In genomic region chrX:48958635-48959094, GRCh38 we compare ENCODE assay signal across 8 cellular contexts. TPM values are rescaled to one million over a fixed set of nuclear protein-coding genes. Genes with fewer than 3 reads are reported as not detected.
DNase-seq lines count a peak whose midpoint lies in the region; ATAC-seq lines count a peak whose summit lies in the region.

No MANE protein-coding gene starts in this region.

- peak; percentile 48 for DNase-seq in activated CD4-positive, alpha-beta T cell treated with anti-CD3 and anti-CD28 coated beads for 36 hours
- DNase-seq in activated CD4-positive, alpha-beta T cell treated with anti-CD3 and anti-CD28 coated beads, Interleukin-2, amount 50 U/mL, for 4 hours, result no peak
- peak; percentile 73 for DNase-seq in RPMI7951 (ENCODE audit: low read depth)
- DNase-seq in cerebellar cortex (ENCODE audit: low spot score), result peak; percentile 22
- DNase-seq in left lobe of liver (ENCODE audit: low spot score), result no peak
- peak in 10 of 49 donors; percentile 5 to 47 (median 26) for DNase-seq in substantia nigra (lab: John Stamatoyannopoulos, UW)
- no peak for DNase-seq in UCSD-AML1 (lab: John Stamatoyannopoulos, UW; ENCODE audit: unreplicated experiment)
- no peak for DNase-seq in KBM-7

- intact Hi-C loops in activated CD4-positive, alpha-beta T cell treated with anti-CD3 and anti-CD28 coated beads for 36 hours (cut with DNase I, micrococcal nuclease), result loop anchor here (1.0 to 5.0 kb wide), 14 partner anchors 21 to 384 kb away; partner anchors contain the start of genes GRIPAP1 (in 2 of the 2), SUV39H1 (in 2 of the 2), TFE3 (in 2 of the 2) and GPKOW (in 1 of the 2)

- H3K4me1 Mint-ChIP-seq in activated CD4-positive, alpha-beta T cell treated with anti-CD3 and anti-CD28 coated beads for 36 hours, result peaks cover 21% of the 10 kb centered on the region

- no peaks in the 10 kb centered on the region for H3K9me3 Mint-ChIP-seq in activated CD4-positive, alpha-beta T cell treated with anti-CD3 and anti-CD28 coated beads for 36 hours (ENCODE audit: low read depth)

- H3K27ac Mint-ChIP-seq in activated CD4-positive, alpha-beta T cell treated with anti-CD3 and anti-CD28 coated beads for 36 hours, result peak overlapping the region; percentile 100

- no peaks in the 10 kb centered on the region for H3K27me3 Mint-ChIP-seq in activated CD4-positive, alpha-beta T cell treated with anti-CD3 and anti-CD28 coated beads for 36 hours

- peaks cover 23% of the 10 kb centered on the region for H3K36me3 Mint-ChIP-seq in activated CD4-positive, alpha-beta T cell treated with anti-CD3 and anti-CD28 coated beads for 36 hours (ENCODE audit: low read depth)

- CTCF ChIA-PET in activated CD4-positive, alpha-beta T cell treated with anti-CD3 and anti-CD28 coated beads for 36 hours (lab: Charles Lee), result interaction anchor here (0.6 to 1.8 kb wide), 4 partner anchors 34 to 85 kb away, joined by 3 to 8 read pairs (median 4); no protein-coding TSS in a partner anchor

- H3K4me3 Mint-ChIP-seq in activated CD4-positive, alpha-beta T cell treated with anti-CD3 and anti-CD28 coated beads for 36 hours, result peak overlapping the region; percentile 93

- POLR2A ChIA-PET in activated CD4-positive, alpha-beta T cell treated with anti-CD3 and anti-CD28 coated beads for 36 hours (lab: Charles Lee), result interaction anchor here (0.6 to 3.2 kb wide), 6 partner anchors 15 to 283 kb away, joined by 3 to 27 read pairs (median 4); partner anchors contain the start of gene PIM2

- peak overlapping the region; percentile 86 for H3K27ac ChIP-seq in substantia nigra (ENCODE audit: low read depth, low read length, poor library complexity, severe bottlenecking)

- in situ Hi-C loops in KBM-7 (cut with MboI; ENCODE audit: low pct_unique_long_range_greater_than_20kb, low sequenced_read_pairs), result no loop called here

- ATAC-seq in activated CD4-positive, alpha-beta T cell treated with anti-CD3 and anti-CD28 coated beads for 36 hours, result no peak
- peak; percentile 13 for ATAC-seq in left lobe of liver

RNA-seq across cellular contexts. Expression of gene OTUD5, which starts 1.3 kb away (rescaled TPM):
- total RNA-seq in activated CD4-positive, alpha-beta T cell treated with anti-CD3 and anti-CD28 coated beads for 36 hours, result 10 to 100 TPM; 68.0 to 98.1 TPM
- total RNA-seq in RPMI7951 (2014; rRNA removed; shearing (Covaris generic)), result 24.6 and 28.7 TPM in 2 replicates
- 21.8 TPM for total RNA-seq in left lobe of liver

RNA-seq across cellular contexts. Expression of gene KCND1, which starts 13.0 kb away (rescaled TPM):
- 1 to 10 TPM; 2.5 to 2.8 TPM for total RNA-seq in activated CD4-positive, alpha-beta T cell treated with anti-CD3 and anti-CD28 coated beads for 36 hours
- 0.59 and 1.4 TPM in 2 replicates for total RNA-seq in RPMI7951 (2014; rRNA removed; shearing (Covaris generic))
- 0.68 TPM for total RNA-seq in left lobe of liver

RNA-seq across cellular contexts. Expression of gene PIM2, which starts 39.8 kb away (rescaled TPM):
- 100 to 1,000 TPM; 320 TPM for total RNA-seq in activated CD4-positive, alpha-beta T cell treated with anti-CD3 and anti-CD28 coated beads for 36 hours
- total RNA-seq in RPMI7951 (2014; rRNA removed; shearing (Covaris generic)), result 21.3 and 22.0 TPM in 2 replicates
- total RNA-seq in left lobe of liver, result 3.8 TPM

RNA-seq across cellular contexts. Expression of gene GRIPAP1, which starts 43.4 kb away (rescaled TPM):
- 10 to 100 TPM; 57.8 to 63.3 TPM for total RNA-seq in activated CD4-positive, alpha-beta T cell treated with anti-CD3 and anti-CD28 coated beads for 36 hours
- total RNA-seq in RPMI7951 (2014; rRNA removed; shearing (Covaris generic)), result 17.7 and 18.3 TPM in 2 replicates
- 22.7 TPM for total RNA-seq in left lobe of liver

RNA-seq across cellular contexts. Expression of gene SLC35A2, which starts 47.2 kb away (rescaled TPM):
- total RNA-seq in activated CD4-positive, alpha-beta T cell treated with anti-CD3 and anti-CD28 coated beads for 36 hours, result 10 to 100 TPM; 19.7 to 20.3 TPM
- total RNA-seq in RPMI7951 (2014; rRNA removed; shearing (Covaris generic)), result 29.9 and 40.6 TPM in 2 replicates
- total RNA-seq in left lobe of liver, result 18.7 TPM

Comparison
In these comparisons a context has a peak if more than half of its experiments do, and no peak if none do; other contexts are left out.
1. DNase-seq: peak in activated CD4-positive, alpha-beta T cell treated with anti-CD3 and anti-CD28 coated beads for 36 hours (single experiment), RPMI7951 (single experiment) and cerebellar cortex (single experiment); none in activated CD4-positive, alpha-beta T cell treated with anti-CD3 and anti-CD28 coated beads, Interleukin-2, amount 50 U/mL, for 4 hours (0 of 2), left lobe of liver (single experiment), UCSD-AML1 (single experiment) and KBM-7 (single experiment).
2. RNA of gene PIM2, which starts 39.8 kb away (total RNA-seq): 320 TPM in activated CD4-positive, alpha-beta T cell treated with anti-CD3 and anti-CD28 coated beads for 36 hours; 21.3 to 22.0 TPM in RPMI7951 and 3.8 TPM in left lobe of liver (single experiment); every median in the first group is over 10 times any median in the second.